Comparison of ENCODE assay signal across 9 cellular contexts in the genomic region with DNA sequence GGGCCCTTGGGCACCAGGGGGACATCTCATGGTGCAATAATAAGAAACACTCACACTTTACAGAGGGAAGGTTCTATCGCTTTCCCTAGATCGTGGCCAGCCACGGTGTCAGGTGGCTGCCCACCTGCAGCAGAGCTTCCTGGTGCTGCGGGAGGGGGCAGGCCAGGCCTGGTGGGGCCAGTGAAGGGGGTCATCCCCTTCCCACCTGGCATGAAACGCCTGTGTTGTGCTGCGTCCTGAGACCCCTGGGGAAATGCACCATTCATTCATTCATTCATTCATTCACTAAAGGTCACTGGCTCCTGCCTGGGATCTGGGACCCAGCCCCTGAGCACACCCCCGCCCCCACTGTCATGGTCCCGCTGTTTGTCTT. TPM values are rescaled to one million over a fixed set of nuclear protein-coding genes. Genes with fewer than 3 reads are reported as not detected.
DNase-seq lines count a peak whose midpoint lies in the region; ATAC-seq, FAIRE-seq and TF ChIP-seq lines count a peak whose summit lies in the region.
"Had no signal": no experiment of that assay in that cellular context is flagged by ENCODE, and none has a peak within 500 bp of the region (broad histone marks: within the 10 kb centered on the region; RNA-seq: fewer than 3 reads in every experiment).

No MANE protein-coding gene starts in this region.

- no peak for ATAC-seq in activated CD8-positive, alpha-beta T cell treated with anti-CD3 and anti-CD28 coated beads, Interleukin-2, amount 10 ng/mL, durations not matched to agents 7 days and 5 days
- no peak for ATAC-seq in GM21447 (IDR thresholded peaks at IDR 0.05; ENCODE audit: unreplicated experiment)
- ATAC-seq in GM18868 (IDR thresholded peaks at IDR 0.05; ENCODE audit: unreplicated experiment), result no peak

- H3K79me1 ChIP-seq in H9 (ENCODE audit: insufficient read depth, low read depth, low read length, poor library complexity, severe bottlenecking), result no peaks in the 10 kb centered on the region

- no peaks in the 10 kb centered on the region; the same call in 1 of the 2 replicates for H3K4me1 ChIP-seq in H9 (ENCODE audit: insufficient read depth, low read length)
- peaks cover 0 to 39% of the 10 kb centered on the region in 2 donors for H3K4me1 ChIP-seq in right atrium auricular region
- peaks cover 7 to 8% of the 10 kb centered on the region in 2 donors for H3K4me1 ChIP-seq in small intestine (ENCODE audit: control insufficient read depth in 2 of 2, insufficient read depth in 1 of 2, low read depth in 1 of 2, low read length in 1 of 2)

- WGBS in H9 (ENCODE audit: extremely low coverage, insufficient read length, low lambda C conversion rate), result no CpG with 5 or more reads among the region's 8 CpGs
- 10 to 20% (median 16%) methylated on average over 7 to 8 of the region's 8 CpGs for WGBS in small intestine, 3 donors

- H3K9me3 Mint-ChIP-seq in H9, result no peaks in the 10 kb centered on the region
- no peaks in the 10 kb centered on the region for H3K9me3 Mint-ChIP-seq in activated CD8-positive, alpha-beta T cell treated with anti-CD3 and anti-CD28 coated beads, Interleukin-2, amount 10 ng/mL, durations not matched to agents 7 days and 5 days (ENCODE audit: insufficient read depth)

- no peak overlapping the region for H4K5ac ChIP-seq in H9 (ENCODE audit: insufficient read length, low read depth, low read length)

- no peaks in the 10 kb centered on the region for H3K79me2 ChIP-seq in H9 (ENCODE audit: insufficient read depth, low read length)

- H2AK5ac ChIP-seq in H9 (ENCODE audit: insufficient read length, low read length), result no peak overlapping the region

- no peak overlapping the region for H3K14ac ChIP-seq in H9 (ENCODE audit: insufficient read depth, low read length)

- no peak for TF ChIP-seq CTCF in H9 (conservative IDR thresholded peaks at IDR 0.05)
- TF ChIP-seq CTCF in right atrium auricular region (IDR thresholded peaks at IDR 0.05), result no peak

- no peak overlapping the region for H2BK20ac ChIP-seq in H9 (ENCODE audit: low read depth, low read length, poor library complexity, severe bottlenecking)

- H3K27ac ChIP-seq in H9 (ENCODE audit: insufficient read length, low read depth, low read length), result no peak overlapping the region
- H3K27ac ChIP-seq in right atrium auricular region, result peak overlapping the region; percentile 78 to 92
- peak overlapping the region; percentile 21 to 29 for H3K27ac ChIP-seq in small intestine (ENCODE audit: low read depth in 1 of 2, low read length in 1 of 2)

- no peak overlapping the region for H3K56ac ChIP-seq in H9 (ENCODE audit: insufficient read length, low read depth, low read length)

- no peak overlapping the region for H3T11ph ChIP-seq in H9 (ENCODE audit: low read length)

- peak overlapping the region; percentile 44 for H3K4me2 ChIP-seq in H9 (ENCODE audit: insufficient read depth, insufficient read length, low read length)

- H3K4me1 Mint-ChIP-seq in H9, result peaks cover 19 to 40% of the 10 kb centered on the region in 2 experiments
- H3K4me1 Mint-ChIP-seq in activated CD8-positive, alpha-beta T cell treated with anti-CD3 and anti-CD28 coated beads, Interleukin-2, amount 10 ng/mL, durations not matched to agents 7 days and 5 days (ENCODE audit: low read depth), result peaks cover 7% of the 10 kb centered on the region

- FAIRE-seq in small intestine (lab: Jason Lieb, UNC), result no peak

- H3K27me3 Mint-ChIP-seq in H9 (ENCODE audit: low read depth), result no peaks in the 10 kb centered on the region; the same call in none of the 2 replicates
- peaks cover 5% of the 10 kb centered on the region for H3K27me3 Mint-ChIP-seq in activated CD8-positive, alpha-beta T cell treated with anti-CD3 and anti-CD28 coated beads, Interleukin-2, amount 10 ng/mL, durations not matched to agents 7 days and 5 days (ENCODE audit: low read depth)

- H3K4me3 ChIP-seq in right atrium auricular region (peak overlapping the region; percentile 48 to 55), small intestine (ENCODE audit: low read depth in 1 of 2, low read length in 2 of 2) (peak overlapping the region; percentile 33 to 67)

- peaks cover 3% of the 10 kb centered on the region for H4K20me1 ChIP-seq in H9 (ENCODE audit: control insufficient read depth, insufficient read depth, insufficient read length)

- H2BK12ac ChIP-seq in H9 (ENCODE audit: insufficient read length, low read depth, low read length), result no peak overlapping the region

- no peak overlapping the region for H4K91ac ChIP-seq in H9 (ENCODE audit: insufficient read length, low read depth, low read length)

- peaks cover 4% of the 10 kb centered on the region for H3K23me2 ChIP-seq in H9 (ENCODE audit: insufficient read length, low read depth, low read length, poor library complexity, severe bottlenecking)

- POLR2A ChIA-PET in activated CD8-positive, alpha-beta T cell treated with anti-CD3 and anti-CD28 coated beads, Interleukin-2, amount 10 ng/mL, durations not matched to agents 7 days and 5 days (lab: Charles Lee), result no interaction called here

- H3K23ac ChIP-seq in H9 (ENCODE audit: insufficient read length, low read depth, low read length), result no peak overlapping the region

- no peak for DNase-seq in H9
- no peak for DNase-seq in activated CD8-positive, alpha-beta T cell treated with anti-CD3 and anti-CD28 coated beads, Interleukin-2, amount 10 ng/mL, durations not matched to agents 7 days and 5 days
- no peak for DNase-seq in right atrium auricular region (ENCODE audit: low spot score)
- no peak for DNase-seq in small intestine
- no peak for DNase-seq in GF-D8 (lab: John Stamatoyannopoulos, UW)
- no peak for DNase-seq in DMS153 treated with DMSO at 0.1 percent for 48 hours (lab: John Stamatoyannopoulos, UW; ENCODE audit: unreplicated experiment)
- DNase-seq: NCI-H1694 treated with DMSO at 0.1 percent for 48 hours had no signal

- H2BK120ac ChIP-seq in H9 (ENCODE audit: low read depth, low read length, poor library complexity, severe bottlenecking), result no peak overlapping the region

- no peak overlapping the region for H3K27ac Mint-ChIP-seq in H9
- no peak overlapping the region for H3K27ac Mint-ChIP-seq in activated CD8-positive, alpha-beta T cell treated with anti-CD3 and anti-CD28 coated beads, Interleukin-2, amount 10 ng/mL, durations not matched to agents 7 days and 5 days

- H3K27me3 ChIP-seq in H9 (ENCODE audit: insufficient read depth, low read length) (no peaks in the 10 kb centered on the region), right atrium auricular region (no peaks in the 10 kb centered on the region), small intestine (ENCODE audit: control insufficient read depth in 2 of 2, insufficient read depth in 2 of 2, low read length in 2 of 2) (no peaks in the 10 kb centered on the region)

- no peak overlapping the region for H2BK5ac ChIP-seq in H9 (ENCODE audit: insufficient read length, low read length)

- no peak overlapping the region for H3K4ac ChIP-seq in H9 (ENCODE audit: low read depth, low read length)

- no peak overlapping the region for H3K9ac ChIP-seq in H9 (ENCODE audit: extremely low read depth, insufficient read length, low read length)

- H4K8ac ChIP-seq in H9 (replicated peaks; ENCODE audit: insufficient read length, low read depth, low read length), result no peak overlapping the region

- H2BK15ac ChIP-seq in H9 (ENCODE audit: low read depth, low read length), result no peak overlapping the region

- H3K9me3 ChIP-seq in H9 (ENCODE audit: control insufficient read depth, low read depth, low read length) (no peaks in the 10 kb centered on the region), right atrium auricular region (no peaks in the 10 kb centered on the region), small intestine (ENCODE audit: control insufficient read depth, low read depth) (no peaks in the 10 kb centered on the region)

- no peak overlapping the region for H3K18ac ChIP-seq in H9 (ENCODE audit: insufficient read length, low read depth, low read length)

- no peaks in the 10 kb centered on the region for H3K36me3 Mint-ChIP-seq in H9 (ENCODE audit: insufficient read depth in 1 of 3, low read depth in 3 of 3)
- no peaks in the 10 kb centered on the region for H3K36me3 Mint-ChIP-seq in activated CD8-positive, alpha-beta T cell treated with anti-CD3 and anti-CD28 coated beads, Interleukin-2, amount 10 ng/mL, durations not matched to agents 7 days and 5 days (ENCODE audit: low read depth)

- H3K36me3 ChIP-seq in right atrium auricular region (no peaks in the 10 kb centered on the region), small intestine (ENCODE audit: control insufficient read depth in 2 of 2, insufficient read depth in 2 of 2, low read length in 2 of 2) (no peaks in the 10 kb centered on the region)

- peak overlapping the region; percentile 73 to 80 for H3K4me3 Mint-ChIP-seq in H9
- H3K4me3 Mint-ChIP-seq in activated CD8-positive, alpha-beta T cell treated with anti-CD3 and anti-CD28 coated beads, Interleukin-2, amount 10 ng/mL, durations not matched to agents 7 days and 5 days, result peak overlapping the region; percentile 59

- CTCF ChIA-PET in activated CD8-positive, alpha-beta T cell treated with anti-CD3 and anti-CD28 coated beads, Interleukin-2, amount 10 ng/mL, durations not matched to agents 7 days and 5 days (lab: Charles Lee), result interaction anchor here (0.8 to 1.7 kb wide), 4 partner anchors 9 to 326 kb away, joined by 3 to 5 read pairs (median 3); no protein-coding TSS in a partner anchor

- H2AFZ ChIP-seq in H9 (ENCODE audit: low read length), result no peak overlapping the region

RNA-seq across cellular contexts. Expression of a gene that starts 0.4 kb away (rescaled TPM):
- 14.8 and 15.7 TPM in 2 replicates for total RNA-seq in H9 (2021)
- total RNA-seq in activated CD8-positive, alpha-beta T cell treated with anti-CD3 and anti-CD28 coated beads, Interleukin-2, amount 10 ng/mL, durations not matched to agents 7 days and 5 days, result not detected
- 10 to 100 TPM; 39.1 to 68.5 TPM for total RNA-seq in right atrium auricular region
- 10 to 100 TPM; 10.2 to 36.5 (median 35.9) TPM for polyA plus RNA-seq in small intestine

RNA-seq across cellular contexts. Expression of a gene that starts 33.3 kb away (rescaled TPM):
- total RNA-seq in H9 (2021) (1.9 and 2.1 TPM in 2 replicates), right atrium auricular region (under 1 TPM; 0.44 to 0.59 TPM)
- total RNA-seq in activated CD8-positive, alpha-beta T cell treated with anti-CD3 and anti-CD28 coated beads, Interleukin-2, amount 10 ng/mL, durations not matched to agents 7 days and 5 days, result not detected
- polyA plus RNA-seq in small intestine, result 1 to 10 TPM in 1 of 3 donors, under 1 TPM in 2; 0.22 to 3.1 (median 0.27) TPM

Comparison
In these comparisons a context has a peak if more than half of its experiments do, and no peak if none do; other contexts are left out.
1. RNA of a gene that starts 0.4 kb away (total RNA-seq): 39.1 to 68.5 TPM in right atrium auricular region and 14.8 to 15.7 TPM in H9; not detected in activated CD8-positive, alpha-beta T cell treated with anti-CD3 and anti-CD28 coated beads, Interleukin-2, amount 10 ng/mL, durations not matched to agents 7 days and 5 days; every median in the first group is over 10 times any median in the second.